ENCODE assay signal across 19 cellular contexts in genomic region chr3:18112976-18113766, GRCh38.
"Had no signal": no experiment of that assay in that cellular context is flagged by ENCODE, and none has a peak within 500 bp of the region (broad histone marks: within the 10 kb centered on the region; RNA-seq: fewer than 3 reads in every experiment).

No MANE protein-coding gene starts in this region.

- H3K4me3 Mint-ChIP-seq: nephron progenitor cell; stimulated activated memory B cell treated with anti-CD40 and anti-IgM and Interleukin-4, amounts not matched to agents 10 μg/mL and 1 μg/mL and 100 μg/mL, for 72 hours had no signal

- H3K4me1 ChIP-seq: colonic mucosa, lower lobe of right lung, testis had no signal

- H3K9me3 ChIP-seq: colonic mucosa, lower lobe of right lung, spleen, testis had no signal

- H3K27me3 Mint-ChIP-seq: activated CD4-positive, alpha-beta T cell treated with anti-CD3 and anti-CD28 coated beads for 36 hours; activated CD8-positive, alpha-beta T cell treated with anti-CD3 and anti-CD28 coated beads for 36 hours; activated T-helper 17 cell treated with anti-CD3 and anti-CD28 coated beads, Interleukin-2, amount 50 U/mL, for 72 hours; stimulated activated memory B cell treated with anti-CD40 and anti-IgM and Interleukin-4, amounts not matched to agents 10 μg/mL and 1 μg/mL and 100 μg/mL, for 72 hours; type B pancreatic cell had no signal

- H3K27me3 ChIP-seq: brain microvascular endothelial cell, colonic mucosa, spleen, testis had no signal

- ATAC-seq: activated CD4-positive, alpha-beta T cell treated with anti-CD3 and anti-CD28 coated beads for 36 hours; activated CD8-positive, alpha-beta T cell treated with anti-CD3 and anti-CD28 coated beads for 36 hours; activated T-helper 17 cell treated with anti-CD3 and anti-CD28 coated beads, Interleukin-2, amount 50 U/mL, for 72 hours; lower lobe of right lung; stimulated activated memory B cell treated with anti-CD40 and anti-IgM and Interleukin-4, amounts not matched to agents 10 μg/mL and 1 μg/mL and 100 μg/mL, for 72 hours had no signal

- H3K27ac Mint-ChIP-seq: activated CD4-positive, alpha-beta T cell treated with anti-CD3 and anti-CD28 coated beads for 36 hours; activated CD8-positive, alpha-beta T cell treated with anti-CD3 and anti-CD28 coated beads for 36 hours; activated T-helper 17 cell treated with anti-CD3 and anti-CD28 coated beads, Interleukin-2, amount 50 U/mL, for 72 hours; nephron progenitor cell; stimulated activated memory B cell treated with anti-CD40 and anti-IgM and Interleukin-4, amounts not matched to agents 10 μg/mL and 1 μg/mL and 100 μg/mL, for 72 hours; type B pancreatic cell had no signal

- H3K27ac ChIP-seq: brain microvascular endothelial cell, colonic mucosa, lower lobe of right lung, spleen, testis had no signal

- H3K36me3 ChIP-seq: brain microvascular endothelial cell, colonic mucosa, lower lobe of right lung, spleen had no signal

- H3K4me1 Mint-ChIP-seq: activated T-helper 17 cell treated with anti-CD3 and anti-CD28 coated beads, Interleukin-2, amount 50 U/mL, for 72 hours had no signal

- H3K9me3 Mint-ChIP-seq: activated T-helper 17 cell treated with anti-CD3 and anti-CD28 coated beads, Interleukin-2, amount 50 U/mL, for 72 hours; stimulated activated memory B cell treated with anti-CD40 and anti-IgM and Interleukin-4, amounts not matched to agents 10 μg/mL and 1 μg/mL and 100 μg/mL, for 72 hours; type B pancreatic cell had no signal

- H3K36me3 Mint-ChIP-seq: stimulated activated memory B cell treated with anti-CD40 and anti-IgM and Interleukin-4, amounts not matched to agents 10 μg/mL and 1 μg/mL and 100 μg/mL, for 72 hours; type B pancreatic cell had no signal

- H3K4me3 ChIP-seq: colonic mucosa, lower lobe of right lung, spleen, testis had no signal

- DNase-seq: activated CD8-positive, alpha-beta T cell treated with anti-CD3 and anti-CD28 coated beads for 36 hours; activated naive CD4-positive, alpha-beta T cell treated with Interleukin-2 at 50 U/mL for 16 hours; activated T-cell treated with anti-CD3 and anti-CD28 coated beads, Interleukin-2, amount 50 U/mL, for 1 hour; brain microvascular endothelial cell; central memory CD4-positive, alpha-beta T cell; colonic mucosa; foreskin melanocyte; hypothalamus; lower lobe of right lung; midbrain; nephron progenitor cell; posterior cingulate gyrus; spleen; stimulated activated CD4-positive, alpha-beta T cell treated with anti-CD3 and anti-CD28 coated beads, Interleukin-4, amount 100 ng/mL, for 4 hours; testis had no signal
